In the genomic region with DNA sequence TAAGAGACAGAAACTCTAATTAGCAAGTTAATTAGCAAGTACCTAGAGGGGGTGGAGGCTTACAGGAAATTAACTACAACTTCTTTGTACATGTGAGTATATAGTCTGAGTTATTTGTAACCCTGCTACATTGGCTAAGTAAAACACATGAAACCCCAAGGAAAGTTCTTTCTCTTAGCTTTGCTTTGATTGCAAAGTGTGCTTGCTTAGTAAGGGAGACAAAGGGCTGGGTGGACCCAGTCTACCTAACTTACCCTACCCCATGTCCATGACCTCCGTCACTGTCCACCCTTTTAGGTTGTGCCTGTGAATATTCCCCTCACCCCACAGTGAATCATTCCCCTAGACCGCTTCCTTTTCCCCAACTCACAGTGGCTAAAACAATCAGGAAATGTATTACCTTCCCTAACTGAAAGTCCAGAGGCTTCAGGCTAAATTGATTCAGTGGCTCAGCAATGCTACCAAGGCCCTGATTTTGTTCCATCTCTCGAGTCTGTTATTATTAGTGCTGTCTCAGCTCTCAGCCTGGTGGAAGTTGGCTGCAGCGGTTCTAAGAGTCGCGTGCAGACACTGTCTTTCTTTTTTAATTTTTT, we compare ENCODE assay signal across 19 cellular contexts. TPM values are rescaled to one million over a fixed set of nuclear protein-coding genes. Genes with fewer than 3 reads are reported as not detected.
DNase-seq lines count a peak whose midpoint lies in the region; ATAC-seq and TF ChIP-seq lines count a peak whose summit lies in the region.
"Had no signal": no experiment of that assay in that cellular context is flagged by ENCODE, and none has a peak within 500 bp of the region (broad histone marks: within the 10 kb centered on the region; RNA-seq: fewer than 3 reads in every experiment).

No MANE protein-coding gene starts in this region.

- H3K27me3 ChIP-seq in PC-3 (ENCODE audit: low read length), result no peaks in the 10 kb centered on the region
- no peaks in the 10 kb centered on the region for H3K27me3 ChIP-seq in prostate gland (replicated peaks; ENCODE audit: insufficient read depth)
- H3K27me3 ChIP-seq: BE2C, thyroid gland had no signal

- H3K4me1 Mint-ChIP-seq in chondrocyte (ENCODE audit: low read depth), result peaks cover 24% of the 10 kb centered on the region

- peak overlapping the region; percentile 93 for H3K27ac Mint-ChIP-seq in chondrocyte (ENCODE audit: unreplicated experiment)
- H3K27ac Mint-ChIP-seq: activated CD8-positive, alpha-beta T cell treated with anti-CD3 and anti-CD28 coated beads, Interleukin-2, amount 10 ng/mL, durations not matched to agents 7 days and 5 days had no signal

- H4K20me1 ChIP-seq in PC-3 (ENCODE audit: low read length), result no peaks in the 10 kb centered on the region

- H3K36me3 ChIP-seq in PC-3 (ENCODE audit: low read depth, low read length) (no peaks in the 10 kb centered on the region), prostate gland (no peaks in the 10 kb centered on the region)
- H3K36me3 ChIP-seq: BE2C, thyroid gland had no signal

- intact Hi-C loops in PC-3 (cut with micrococcal nuclease), result loop anchor here (5.0 kb wide), 1 partner anchor 37 kb away; no protein-coding TSS in a partner anchor
- intact Hi-C loops in prostate gland (cut with DNase I), result no loop called here

- peak; percentile 64 for ATAC-seq in PC-3
- ATAC-seq in GM18861 (IDR thresholded peaks at IDR 0.05; ENCODE audit: unreplicated experiment), result no peak
- no peak for ATAC-seq in HG03439 (IDR thresholded peaks at IDR 0.05; ENCODE audit: unreplicated experiment)
- ATAC-seq: activated CD8-positive, alpha-beta T cell treated with anti-CD3 and anti-CD28 coated beads, Interleukin-2, amount 10 ng/mL, durations not matched to agents 7 days and 5 days had no signal

- H3K4me3 Mint-ChIP-seq in chondrocyte (ENCODE audit: unreplicated experiment), result no peak overlapping the region
- H3K4me3 Mint-ChIP-seq: activated CD8-positive, alpha-beta T cell treated with anti-CD3 and anti-CD28 coated beads, Interleukin-2, amount 10 ng/mL, durations not matched to agents 7 days and 5 days had no signal

- 88% methylated on average over 6 of the region's 6 CpGs for WGBS in prostate gland

- TF ChIP-seq CTCF in PC-3 (conservative IDR thresholded peaks at IDR 0.05; ENCODE audit: low read depth, low read length) (no peak), chondrocyte (IDR thresholded peaks at IDR 0.05) (no peak), prostate gland (IDR thresholded peaks at IDR 0.05) (no peak)

- H3K4me3 ChIP-seq in PC-3 (ENCODE audit: low read length) (peak overlapping the region; percentile 23; the same call in 1 of the 2 replicates), prostate gland (no peak overlapping the region)
- H3K4me3 ChIP-seq: thyroid gland had no signal

- H3K4me1 ChIP-seq in PC-3 (ENCODE audit: insufficient read depth, low read length) (peaks cover 19% of the 10 kb centered on the region), prostate gland (replicated peaks) (no peaks in the 10 kb centered on the region)
- H3K4me1 ChIP-seq: BE2C, parathyroid adenoma had no signal

- no peaks in the 10 kb centered on the region for H3K9me3 ChIP-seq in PC-3 (ENCODE audit: low read length)
- H3K9me3 ChIP-seq in prostate gland, result no peaks in the 10 kb centered on the region
- H3K9me3 ChIP-seq: BE2C, thyroid gland had no signal

- no peaks in the 10 kb centered on the region for H3F3A ChIP-seq in PC-3 (ENCODE audit: low read length, unreplicated experiment)

- TF ChIP-seq POLR2A in prostate gland (IDR thresholded peaks at IDR 0.05), result no peak

- no peaks in the 10 kb centered on the region for H3K27me3 Mint-ChIP-seq in chondrocyte (ENCODE audit: low read depth)

- peak; percentile 83 for DNase-seq in EH (ENCODE audit: low read depth)
- DNase-seq in PC-3, result peak; percentile 84
- DNase-seq in chondrocyte (ENCODE audit: low spot score), result no peak
- peak; percentile 87 for DNase-seq in kidney tubule cell (ENCODE audit: low spot score)
- no peak for DNase-seq in NCI-H146 treated with DMSO at 0.1 percent for 48 hours (lab: John Stamatoyannopoulos, UW; ENCODE audit: unreplicated experiment)
- DNase-seq in prostate gland (ENCODE audit: low spot score), result no peak
- DNase-seq: activated CD8-positive, alpha-beta T cell treated with anti-CD3 and anti-CD28 coated beads, Interleukin-2, amount 10 ng/mL, durations not matched to agents 7 days and 5 days; DMS79 treated with DMSO at 0.1 percent for 48 hours; effector CD4-positive, alpha-beta T cell; glutamatergic neuron; Karpas-422; NCI-H1930; NCI-H774; SIG-M5 had no signal

- H3K27ac ChIP-seq in PC-3 (ENCODE audit: low read length) (peak overlapping the region; percentile 97), prostate gland (no peak overlapping the region)
- H3K27ac ChIP-seq: parathyroid adenoma, thyroid gland had no signal

- CTCF ChIA-PET in PC-3 (lab: Charles Lee), result no interaction called here

- peak overlapping the region; percentile 79 for H3K9ac ChIP-seq in PC-3 (ENCODE audit: low read length)
- H3K9ac ChIP-seq: parathyroid adenoma had no signal

- H3K36me3 Mint-ChIP-seq in chondrocyte (ENCODE audit: low read depth), result no peaks in the 10 kb centered on the region

- no TSS peak for BruUV-seq in PC-3 (replicated peaks; lab: Mats Ljungman, UMichigan)

- H3K4me2 ChIP-seq in PC-3 (ENCODE audit: low read length), result peak overlapping the region; percentile 77

- H3K79me2 ChIP-seq in PC-3 (ENCODE audit: low read length), result no peaks in the 10 kb centered on the region
- H3K79me2 ChIP-seq: parathyroid adenoma had no signal

- peaks cover 6% of the 10 kb centered on the region for H3K9me3 Mint-ChIP-seq in chondrocyte (ENCODE audit: low read depth)

- H3K9me2 ChIP-seq in PC-3 (replicated peaks; ENCODE audit: low read length), result no peaks in the 10 kb centered on the region

- POLR2A ChIA-PET in PC-3 (lab: Charles Lee; ENCODE audit: unreplicated experiment), result no interaction called here

- H2AFZ ChIP-seq in PC-3 (ENCODE audit: low read length), result peak overlapping the region; percentile 54
- H2AFZ ChIP-seq: parathyroid adenoma had no signal

RNA-seq across cellular contexts. Expression of a gene that starts 31.1 kb away (rescaled TPM):
- not detected in 2 replicates for total RNA-seq in PC-3 (2014; rRNA removed)
- total RNA-seq in chondrocyte, result 0.07 to 0.21 TPM (median 0.12 TPM) in 3 replicates
- 1 to 10 TPM in 1 of 2 donors, under 1 TPM in 1; 0.41 to 2.3 TPM for total RNA-seq in prostate gland
- total RNA-seq: activated CD8-positive, alpha-beta T cell treated with anti-CD3 and anti-CD28 coated beads, Interleukin-2, amount 10 ng/mL, durations not matched to agents 7 days and 5 days had no signal

Comparison
In these comparisons a context has a peak if more than half of its experiments do, and no peak if none do; other contexts are left out.
1. DNase-seq: peak in EH (single experiment), PC-3 (single experiment) and kidney tubule cell (single experiment); none in chondrocyte (single experiment), NCI-H146 treated with DMSO at 0.1 percent for 48 hours (single experiment) and prostate gland (single experiment).